ENCODE assay signal across 8 cellular contexts in the genomic region with DNA sequence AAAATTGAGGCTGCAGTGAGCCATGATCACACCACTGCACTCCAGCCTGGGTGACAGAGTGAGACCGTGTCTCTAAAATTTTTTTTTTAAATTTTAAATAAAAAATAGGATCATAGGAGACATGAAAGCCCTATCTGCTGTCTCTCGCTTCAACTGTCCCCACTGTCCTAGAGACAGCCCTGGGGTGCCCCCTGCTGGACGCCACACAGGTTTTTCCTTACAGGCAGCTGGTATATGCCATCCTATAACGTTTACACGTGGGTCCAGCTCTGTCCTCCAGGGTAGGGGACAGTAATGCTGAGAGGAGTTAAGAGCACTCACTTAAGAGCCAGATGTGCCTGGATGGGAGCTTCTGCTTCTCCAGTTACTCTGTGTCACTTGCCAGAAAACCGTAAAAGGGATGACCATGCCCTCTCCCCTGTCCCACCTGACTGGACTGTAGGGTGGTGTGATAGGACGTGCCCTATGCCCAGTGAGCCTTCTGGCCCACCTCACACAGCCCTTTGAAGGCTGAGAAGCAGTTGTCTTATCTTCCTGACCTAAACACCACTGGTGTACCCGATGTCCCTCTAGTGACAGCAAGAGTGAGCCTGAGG. TPM values are rescaled to one million over a fixed set of nuclear protein-coding genes. Genes with fewer than 3 reads are reported as not detected.
A peak's percentile ranks its signal among the peaks of the same experiment; 100 is the strongest.
DNase-seq lines count a peak whose midpoint lies in the region; ATAC-seq and TF ChIP-seq lines count a peak whose summit lies in the region.

No MANE protein-coding gene starts in this region.

- DNase-seq in Ammon's horn (ENCODE audit: low spot score) (peak; percentile 88), HFF-Myc (ENCODE audit: extremely low read depth, low read depth) (peak; percentile 43), NCI-H82 treated with DMSO at 0.1 percent for 48 hours (lab: John Stamatoyannopoulos, UW; ENCODE audit: unreplicated experiment) (peak; percentile 73), midbrain (lab: John Stamatoyannopoulos, UW) (peak; percentile 81)
- DNase-seq in activated CD4-positive, alpha-beta memory T cell treated with anti-CD3 and anti-CD28 coated beads, Interleukin-2, amount 10 ng/mL, durations not matched to agents 7 days and 5 days = peak; percentile 85
- peak; percentile 66 for DNase-seq in effector CD8-positive, alpha-beta T cell (lab: John Stamatoyannopoulos, UW)
- peak; percentile 76 for DNase-seq in stimulated activated CD8-positive, alpha-beta memory T cell treated with anti-CD3 and anti-CD28 coated beads, Interleukin-4, amount 100 ng/mL, for 24 hours (ENCODE audit: low read depth)

- H3K4me3 ChIP-seq in HFF-Myc (replicated peaks; ENCODE audit: low read depth, low read length) = no peak overlapping the region

- no peak overlapping the region for H3K4me3 Mint-ChIP-seq in activated CD4-positive, alpha-beta memory T cell treated with anti-CD3 and anti-CD28 coated beads, Interleukin-2, amount 10 ng/mL, durations not matched to agents 7 days and 5 days

- peak; percentile 84 for TF ChIP-seq CTCF in HFF-Myc (IDR thresholded peaks at IDR 0.05; ENCODE audit: low read depth, low read length, missing control alignments)

- POLR2A ChIA-PET in activated CD4-positive, alpha-beta memory T cell treated with anti-CD3 and anti-CD28 coated beads, Interleukin-2, amount 10 ng/mL, durations not matched to agents 7 days and 5 days (lab: Charles Lee) = interaction anchor here (0.8 to 1.5 kb wide), 3 partner anchors 161 to 608 kb away, joined by 3 to 6 read pairs (median 3); partner anchors contain the start of gene CLCN6

- ATAC-seq in HG03342 (IDR thresholded peaks at IDR 0.05; ENCODE audit: unreplicated experiment) = no peak

- H3K36me3 Mint-ChIP-seq in activated CD4-positive, alpha-beta memory T cell treated with anti-CD3 and anti-CD28 coated beads, Interleukin-2, amount 10 ng/mL, durations not matched to agents 7 days and 5 days (ENCODE audit: low read depth) = no peaks in the 10 kb centered on the region

- CTCF ChIA-PET in activated CD4-positive, alpha-beta memory T cell treated with anti-CD3 and anti-CD28 coated beads, Interleukin-2, amount 10 ng/mL, durations not matched to agents 7 days and 5 days (lab: Charles Lee) = interaction anchor here (0.7 to 5.5 kb wide), 21 partner anchors 8 to 608 kb away, joined by 3 to 78 read pairs (median 4); partner anchors contain the start of genes EXOSC10 and FBXO6

- peaks cover 7% of the 10 kb centered on the region for H3K27me3 Mint-ChIP-seq in activated CD4-positive, alpha-beta memory T cell treated with anti-CD3 and anti-CD28 coated beads, Interleukin-2, amount 10 ng/mL, durations not matched to agents 7 days and 5 days

- no peaks in the 10 kb centered on the region for H3K9me3 Mint-ChIP-seq in activated CD4-positive, alpha-beta memory T cell treated with anti-CD3 and anti-CD28 coated beads, Interleukin-2, amount 10 ng/mL, durations not matched to agents 7 days and 5 days

- peaks cover 17% of the 10 kb centered on the region for H3K4me1 Mint-ChIP-seq in activated CD4-positive, alpha-beta memory T cell treated with anti-CD3 and anti-CD28 coated beads, Interleukin-2, amount 10 ng/mL, durations not matched to agents 7 days and 5 days

- H3K27ac Mint-ChIP-seq in activated CD4-positive, alpha-beta memory T cell treated with anti-CD3 and anti-CD28 coated beads, Interleukin-2, amount 10 ng/mL, durations not matched to agents 7 days and 5 days = no peak overlapping the region

RNA-seq across cellular contexts. Expression of gene FBXO2, which starts 8.5 kb away (rescaled TPM):
- total RNA-seq in activated CD4-positive, alpha-beta memory T cell treated with anti-CD3 and anti-CD28 coated beads, Interleukin-2, amount 10 ng/mL, durations not matched to agents 7 days and 5 days = 1 to 10 TPM; 1.4 to 1.8 TPM

RNA-seq across cellular contexts. Expression of gene FBXO44, which starts 8.9 kb away (rescaled TPM):
- total RNA-seq in activated CD4-positive, alpha-beta memory T cell treated with anti-CD3 and anti-CD28 coated beads, Interleukin-2, amount 10 ng/mL, durations not matched to agents 7 days and 5 days = 10 to 100 TPM; 30.4 to 32.4 TPM

RNA-seq across cellular contexts. Expression of gene FBXO6, which starts 18.2 kb away (rescaled TPM):
- 10 to 100 TPM; 37.1 to 37.7 TPM for total RNA-seq in activated CD4-positive, alpha-beta memory T cell treated with anti-CD3 and anti-CD28 coated beads, Interleukin-2, amount 10 ng/mL, durations not matched to agents 7 days and 5 days

RNA-seq across cellular contexts. Expression of gene MAD2L2, which starts 35.2 kb away (rescaled TPM):
- 10 to 100 TPM; 59.2 to 63.1 TPM for total RNA-seq in activated CD4-positive, alpha-beta memory T cell treated with anti-CD3 and anti-CD28 coated beads, Interleukin-2, amount 10 ng/mL, durations not matched to agents 7 days and 5 days

RNA-seq across cellular contexts. Expression of gene DRAXIN, which starts 45.7 kb away (rescaled TPM):
- under 1 TPM; 0.60 TPM for total RNA-seq in activated CD4-positive, alpha-beta memory T cell treated with anti-CD3 and anti-CD28 coated beads, Interleukin-2, amount 10 ng/mL, durations not matched to agents 7 days and 5 days
